ENCODE assay signal across 8 cellular contexts in genomic region chr5:142432369-142432863, GRCh38.
A peak's percentile ranks its signal among the peaks of the same experiment; 100 is the strongest.
DNase-seq lines count a peak whose midpoint lies in the region; ATAC-seq, FAIRE-seq and TF ChIP-seq lines count a peak whose summit lies in the region.

No MANE protein-coding gene starts in this region.

- FAIRE-seq in GM18507 (lab: Jason Lieb, UNC) (peak; percentile 18), GM19239 (lab: Jason Lieb, UNC) (no peak)

- H3K9me3 ChIP-seq in lower lobe of right lung: no peaks in the 10 kb centered on the region
- no peaks in the 10 kb centered on the region for H3K9me3 ChIP-seq in esophagus muscularis mucosa

- no peak for TF ChIP-seq POLR2A in esophagus muscularis mucosa (IDR thresholded peaks at IDR 0.05; ENCODE audit: low read depth)

- H3K36me3 ChIP-seq in lower lobe of right lung (no peaks in the 10 kb centered on the region), esophagus muscularis mucosa (no peaks in the 10 kb centered on the region)

- H3K4me1 ChIP-seq in lower lobe of right lung (peaks cover 18% of the 10 kb centered on the region), esophagus muscularis mucosa (peaks cover 14 to 19% (median 16%) of the 10 kb centered on the region in 4 donors)

- peak; percentile 79 for ATAC-seq in HG02885 (IDR thresholded peaks at IDR 0.05; ENCODE audit: poor library complexity, unreplicated experiment)
- peak; percentile 73 to 75 for ATAC-seq in lower lobe of right lung
- no peak for ATAC-seq in GM21717 (IDR thresholded peaks at IDR 0.05; ENCODE audit: unreplicated experiment)

- H3K4me3 ChIP-seq in lower lobe of right lung: no peak overlapping the region
- no peak overlapping the region for H3K4me3 ChIP-seq in esophagus muscularis mucosa

- H3K27me3 ChIP-seq in lower lobe of right lung (ENCODE audit: low read depth) (no peaks in the 10 kb centered on the region), esophagus muscularis mucosa (no peaks in the 10 kb centered on the region)

- H3K27ac ChIP-seq in VCaP: peak overlapping the region; percentile 63
- H3K27ac ChIP-seq in lower lobe of right lung: peak overlapping the region; percentile 46
- no peak overlapping the region for H3K27ac ChIP-seq in esophagus muscularis mucosa (replicated peaks in 1 of 4)

- TF ChIP-seq CTCF in VCaP (conservative IDR thresholded peaks at IDR 0.05) (no peak), lower lobe of right lung (IDR thresholded peaks at IDR 0.05) (no peak), esophagus muscularis mucosa (IDR thresholded peaks at IDR 0.05) (no peak)

- no peak for DNase-seq in GM18507 (ENCODE audit: extremely low spot score, insufficient read length, low read depth)
- peak; percentile 66 for DNase-seq in lower lobe of right lung
- no peak for DNase-seq in NCI-H748 (lab: John Stamatoyannopoulos, UW; ENCODE audit: unreplicated experiment)
- DNase-seq in GM19239 (ENCODE audit: insufficient read length, low spot score): no peak
- DNase-seq in esophagus muscularis mucosa (ENCODE audit: extremely low spot score): no peak

- intact Hi-C loops in lower lobe of right lung (cut with DNase I): no loop called here
- intact Hi-C loops in esophagus muscularis mucosa (cut with DNase I): no loop called here

- TF ChIP-seq EP300 in esophagus muscularis mucosa (IDR thresholded peaks at IDR 0.05): no peak

- WGBS in esophagus muscularis mucosa: 54% methylated on average over 16 of the region's 16 CpGs

Comparison
In these comparisons a context has a peak if more than half of its experiments do, and no peak if none do; other contexts are left out.
1. H3K27ac ChIP-seq: peak in VCaP (single experiment) and lower lobe of right lung (single experiment); none in esophagus muscularis mucosa (0 of 4).